Comparison of ENCODE assay signal across 14 cellular contexts in genomic region chr11:62054081-62054480, GRCh38.
DNase-seq lines count a peak whose midpoint lies in the region; ATAC-seq and TF ChIP-seq lines count a peak whose summit lies in the region.
"Had no signal": no experiment of that assay in that cellular context is flagged by ENCODE, and none has a peak within 500 bp of the region (broad histone marks: within the 10 kb centered on the region; RNA-seq: fewer than 3 reads in every experiment).

No MANE protein-coding gene starts in this region.

- H3K9me3 ChIP-seq in PC-3 (ENCODE audit: low read length) (no peaks in the 10 kb centered on the region), mucosa of descending colon (no peaks in the 10 kb centered on the region), spleen (no peaks in the 10 kb centered on the region)
- H3K9me3 ChIP-seq: BLaER1 had no signal

- H3K4me3 ChIP-seq in PC-3 (ENCODE audit: low read length) (no peak overlapping the region), mucosa of descending colon (no peak overlapping the region), spleen (no peak overlapping the region)
- H3K4me3 ChIP-seq: BLaER1, GM12878, GM23338 had no signal

- H3K9ac ChIP-seq in PC-3 (ENCODE audit: low read length): peak overlapping the region; percentile 21; the same call in 1 of the 2 replicates
- H3K9ac ChIP-seq: BLaER1 had no signal

- H3K4me1 Mint-ChIP-seq in Calu3 (ENCODE audit: low read depth, unreplicated experiment): peaks cover 16% of the 10 kb centered on the region
- H3K4me1 Mint-ChIP-seq: CD8-positive, alpha-beta memory T cell; GM23338 had no signal

- ATAC-seq in PC-3 (no peak), mucosa of descending colon (peak; percentile 29), HG03039 (IDR thresholded peaks at IDR 0.05; ENCODE audit: unreplicated experiment) (no peak)
- ATAC-seq: GM23338 had no signal

- POLR2A ChIA-PET in PC-3 (lab: Charles Lee; ENCODE audit: unreplicated experiment): interaction anchor here (0.7 kb wide), 1 partner anchor 84 kb away, joined by 3 read pairs; no protein-coding TSS in a partner anchor

- peak overlapping the region; percentile 59 for H3K4me2 ChIP-seq in PC-3 (ENCODE audit: low read length)
- H3K4me2 ChIP-seq: BLaER1, GM23338 had no signal

- DNase-seq in Calu3: no peak
- DNase-seq in PC-3: no peak
- DNase-seq in mucosa of descending colon: no peak
- peak; percentile 15 for DNase-seq in spleen
- DNase-seq in activated naive CD4-positive, alpha-beta T cell treated with anti-CD3 and anti-CD28 coated beads, Interleukin-2, amount 50 U/mL, for 16 hours: no peak
- no peak for DNase-seq in nucleus accumbens (lab: John Stamatoyannopoulos, UW)
- DNase-seq: AML-193, DMS 273 treated with DMSO at 0.1 percent for 48 hours, H7 had no signal

- TF ChIP-seq POLR2A in spleen (IDR thresholded peaks at IDR 0.05): no peak

- H3K36me3 ChIP-seq in PC-3 (ENCODE audit: low read depth, low read length): no peaks in the 10 kb centered on the region
- H3K36me3 ChIP-seq in mucosa of descending colon (ENCODE audit: low read depth): no peaks in the 10 kb centered on the region
- no peaks in the 10 kb centered on the region for H3K36me3 ChIP-seq in spleen
- H3K36me3 ChIP-seq: BLaER1 had no signal

- WGBS in spleen, 5 donors: 83 to 99% (median 90%) methylated on average over 5 of the region's 5 CpGs

- H3K9me2 ChIP-seq in PC-3 (replicated peaks; ENCODE audit: low read length): no peaks in the 10 kb centered on the region

- H2AFZ ChIP-seq in PC-3 (ENCODE audit: low read length): no peak overlapping the region
- H2AFZ ChIP-seq: GM23338 had no signal

- H3K4me1 ChIP-seq in PC-3 (ENCODE audit: insufficient read depth, low read length) (peaks cover 36% of the 10 kb centered on the region), mucosa of descending colon (ENCODE audit: low read depth) (peaks cover 4% of the 10 kb centered on the region), spleen (no peaks in the 10 kb centered on the region)

- H3K27ac Mint-ChIP-seq in Calu3 (ENCODE audit: unreplicated experiment): no peak overlapping the region
- H3K27ac Mint-ChIP-seq: GM23338 had no signal

- no peaks in the 10 kb centered on the region for H3K9me3 Mint-ChIP-seq in Calu3 (ENCODE audit: low read depth, unreplicated experiment)
- H3K9me3 Mint-ChIP-seq: CD8-positive, alpha-beta memory T cell had no signal

- TF ChIP-seq CTCF in Calu3 (IDR thresholded peaks at IDR 0.05; ENCODE audit: unreplicated experiment) (no peak), PC-3 (conservative IDR thresholded peaks at IDR 0.05; ENCODE audit: low read depth, low read length) (no peak), mucosa of descending colon (IDR thresholded peaks at IDR 0.05) (no peak), spleen (IDR thresholded peaks at IDR 0.05 in 8 of 11, conservative IDR thresholded peaks at IDR 0.05 in 3 of 11) (no peak)

- intact Hi-C loops in Calu3 (cut with micrococcal nuclease; ENCODE audit: unreplicated experiment): loop anchor here (1.0 to 5.0 kb wide), 4 partner anchors 81 to 159 kb away; no protein-coding TSS in a partner anchor
- intact Hi-C loops in PC-3 (cut with micrococcal nuclease): loop anchor here (1.0 to 2.0 kb wide), 6 partner anchors 21 to 155 kb away; no protein-coding TSS in a partner anchor
- intact Hi-C loops in mucosa of descending colon (cut with DNase I, micrococcal nuclease): no loop called here
- intact Hi-C loops in spleen (cut with DNase I; ENCODE audit: low total_unique reads): no loop called here

- no peaks in the 10 kb centered on the region for H3K27me3 ChIP-seq in PC-3 (ENCODE audit: low read length)
- H3K27me3 ChIP-seq in spleen (replicated peaks in 1 of 7): no peaks in the 10 kb centered on the region
- H3K27me3 ChIP-seq: BLaER1 had no signal

- H3K27ac ChIP-seq in PC-3 (ENCODE audit: low read length) (peak overlapping the region; percentile 64), spleen (no peak overlapping the region)
- H3K27ac ChIP-seq: BLaER1 had no signal

- no peaks in the 10 kb centered on the region for H3K27me3 Mint-ChIP-seq in Calu3 (ENCODE audit: unreplicated experiment)

- CTCF ChIA-PET in Calu3 (lab: Charles Lee) (interaction anchor here (0.9 to 2.3 kb wide), 7 partner anchors 29 to 183 kb away, joined by 3 to 14 read pairs (median 3); no protein-coding TSS in a partner anchor), PC-3 (lab: Charles Lee) (interaction anchor here (0.6 to 1.0 kb wide), 5 partner anchors 11 to 155 kb away, joined by 3 to 5 read pairs (median 3); no protein-coding TSS in a partner anchor)

- peak overlapping the region; percentile 8 for H3K4me3 Mint-ChIP-seq in Calu3 (ENCODE audit: low read depth, unreplicated experiment)
- H3K4me3 Mint-ChIP-seq: CD8-positive, alpha-beta memory T cell; GM23338 had no signal

- no peaks in the 10 kb centered on the region for H4K20me1 ChIP-seq in PC-3 (ENCODE audit: low read length)
- H4K20me1 ChIP-seq: BLaER1 had no signal

- H3F3A ChIP-seq in PC-3 (ENCODE audit: low read length, unreplicated experiment): no peaks in the 10 kb centered on the region

- H3K36me3 Mint-ChIP-seq in Calu3 (ENCODE audit: insufficient read depth, unreplicated experiment): no peaks in the 10 kb centered on the region
- H3K36me3 Mint-ChIP-seq: CD8-positive, alpha-beta memory T cell had no signal

- no TSS peak for BruUV-seq in Calu3 (replicated peaks; lab: Mats Ljungman, UMichigan)
- BruUV-seq in PC-3 (replicated peaks; lab: Mats Ljungman, UMichigan): TSS peak; percentile 74

- H3K79me2 ChIP-seq in PC-3 (ENCODE audit: low read length): no peaks in the 10 kb centered on the region

Comparison
In these comparisons a context has a peak if more than half of its experiments do, and no peak if none do; other contexts are left out.
1. intact Hi-C loops: an anchor here in Calu3 (1.0 to 5.0 kb wide) and PC-3 (1.0 to 2.0 kb wide); none called in mucosa of descending colon and spleen.